In the genomic region with DNA sequence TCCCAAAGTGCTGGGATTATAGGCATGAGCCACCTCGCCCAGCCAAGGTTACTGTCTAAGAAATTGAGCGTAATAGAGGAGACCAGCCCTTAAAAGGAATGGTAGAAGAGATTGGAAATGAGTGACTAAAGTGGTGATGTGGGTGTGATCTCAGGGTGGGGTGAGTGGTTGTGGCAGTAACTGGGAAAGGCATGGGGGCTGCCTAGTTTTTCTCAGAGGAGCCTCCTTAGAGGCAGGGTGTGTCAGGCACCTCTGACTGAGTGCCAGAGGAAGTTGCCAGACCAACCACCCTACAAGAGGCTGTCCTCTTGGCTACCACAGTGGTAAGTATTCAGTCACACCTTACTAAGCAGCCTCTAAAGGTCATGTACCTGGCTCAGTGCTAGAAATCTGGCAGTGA, we compare ENCODE assay signal across 1 cellular context.
TF ChIP-seq lines count a peak whose summit lies in the region.

No MANE protein-coding gene starts in this region.

TF ChIP-seq in SK-N-SH treated with all-trans-retinoic acid at 6 μM for 48 hours, 23 proteins besides CTCF, POLR2A, EP300 and RAD21:
- no peak for TF ChIP-seq TSHZ2 (CRISPR knock-in tag; IDR thresholded peaks at IDR 0.05)
- no peak for TF ChIP-seq TCF4 (CRISPR knock-in tag; IDR thresholded peaks at IDR 0.05; ENCODE audit: borderline replicate concordance)
- no peak for TF ChIP-seq RARB (CRISPR knock-in tag; IDR thresholded peaks at IDR 0.05)
- TF ChIP-seq GLIS3 (CRISPR knock-in tag; IDR thresholded peaks at IDR 0.05) = no peak
- TF ChIP-seq POU6F1 (CRISPR knock-in tag; IDR thresholded peaks at IDR 0.05; ENCODE audit: borderline replicate concordance, low read depth) = no peak
- TF ChIP-seq ZNF70 (CRISPR knock-in tag; IDR thresholded peaks at IDR 0.05) = no peak
- TF ChIP-seq, protein P1, sequence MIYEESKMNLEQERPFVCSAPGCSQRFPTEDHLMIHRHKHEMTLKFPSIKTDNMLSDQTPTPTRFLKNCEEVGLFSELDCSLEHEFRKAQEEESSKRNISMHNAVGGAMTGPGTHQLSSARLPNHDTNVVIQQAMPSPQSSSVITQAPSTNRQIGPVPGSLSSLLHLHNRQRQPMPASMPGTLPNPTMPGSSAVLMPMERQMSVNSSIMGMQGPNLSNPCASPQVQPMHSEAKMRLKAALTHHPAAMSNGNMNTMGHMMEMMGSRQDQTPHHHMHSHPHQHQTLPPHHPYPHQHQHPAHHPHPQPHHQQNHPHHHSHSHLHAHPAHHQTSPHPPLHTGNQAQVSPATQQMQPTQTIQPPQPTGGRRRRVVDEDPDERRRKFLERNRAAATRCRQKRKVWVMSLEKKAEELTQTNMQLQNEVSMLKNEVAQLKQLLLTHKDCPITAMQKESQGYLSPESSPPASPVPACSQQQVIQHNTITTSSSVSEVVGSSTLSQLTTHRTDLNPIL (CRISPR knock-in tag; IDR thresholded peaks at IDR 0.05; ENCODE audit: low read depth) = no peak
- TF ChIP-seq ESRRG (CRISPR knock-in tag; IDR thresholded peaks at IDR 0.05) = no peak
- TF ChIP-seq CSDC2 (CRISPR knock-in tag; IDR thresholded peaks at IDR 0.05) = no peak
- no peak for TF ChIP-seq ZNF565 (CRISPR knock-in tag; conservative IDR thresholded peaks at IDR 0.05; ENCODE audit: low read depth)
- TF ChIP-seq ISL1 (CRISPR knock-in tag; IDR thresholded peaks at IDR 0.05) = no peak
- no peak for TF ChIP-seq SNAI2 (CRISPR knock-in tag; IDR thresholded peaks at IDR 0.05)
- no peak for TF ChIP-seq ZC3H10 (CRISPR knock-in tag; IDR thresholded peaks at IDR 0.05)
